Comparison of ENCODE assay signal across 13 cellular contexts in genomic region chr2:60488291-60488690, GRCh38.
DNase-seq lines count a peak whose midpoint lies in the region; ATAC-seq, FAIRE-seq and TF ChIP-seq lines count a peak whose summit lies in the region.
"Had no signal": no experiment of that assay in that cellular context is flagged by ENCODE, and none has a peak within 500 bp of the region (broad histone marks: within the 10 kb centered on the region; RNA-seq: fewer than 3 reads in every experiment).

No MANE protein-coding gene starts in this region.

- peak; percentile 80 for FAIRE-seq in GM12891 (lab: Jason Lieb, UNC)
- FAIRE-seq: GM19239 had no signal

- no peak for DNase-seq in GM12891 (ENCODE audit: insufficient read length, low spot score)
- no peak for DNase-seq in islet precursor cell
- DNase-seq in NCI-H2081 treated with DMSO at 0.1 percent for 48 hours (lab: John Stamatoyannopoulos, UW): no peak
- no peak for DNase-seq in NCI-H526 (lab: John Stamatoyannopoulos, UW)
- DNase-seq: activated CD4-positive, alpha-beta T cell treated with anti-CD3 and anti-CD28 coated beads, Interleukin-2, amount 50 U/mL, for 4 hours; heart right ventricle; NCI-H2227 treated with DMSO at 0.1 percent for 48 hours; T-helper 17 cell had no signal

- ATAC-seq in GM19395 (IDR thresholded peaks at IDR 0.05; ENCODE audit: unreplicated experiment) (peak; percentile 68), HG02870 (IDR thresholded peaks at IDR 0.05; ENCODE audit: unreplicated experiment) (peak; percentile 67), HG03571 (IDR thresholded peaks at IDR 0.05; ENCODE audit: unreplicated experiment) (peak; percentile 41), GM21786 (IDR thresholded peaks at IDR 0.05; ENCODE audit: unreplicated experiment) (no peak)
- ATAC-seq: heart right ventricle, T-helper 17 cell had no signal

- no peak for TF ChIP-seq POLR2A in GM12891 (IDR thresholded peaks at IDR 0.05; ENCODE audit: low read depth, low read length)

TF ChIP-seq in GM12891, 5 proteins besides CTCF, POLR2A, EP300 and RAD21:
- TF ChIP-seq POLR2AphosphoS5 (IDR thresholded peaks at IDR 0.05; ENCODE audit: low read depth, low read length) (no peak), TAF1 (IDR thresholded peaks at IDR 0.05; ENCODE audit: low read depth, low read length) (no peak), PAX5 (IDR thresholded peaks at IDR 0.05; ENCODE audit: insufficient read depth, low read length, severe bottlenecking) (no peak), POU2F2 (IDR thresholded peaks at IDR 0.05; ENCODE audit: low read depth, low read length) (no peak), SPI1 (IDR thresholded peaks at IDR 0.05; ENCODE audit: low read depth, low read length) (no peak)
